ENCODE assay signal across 1 cellular context in the genomic region with DNA sequence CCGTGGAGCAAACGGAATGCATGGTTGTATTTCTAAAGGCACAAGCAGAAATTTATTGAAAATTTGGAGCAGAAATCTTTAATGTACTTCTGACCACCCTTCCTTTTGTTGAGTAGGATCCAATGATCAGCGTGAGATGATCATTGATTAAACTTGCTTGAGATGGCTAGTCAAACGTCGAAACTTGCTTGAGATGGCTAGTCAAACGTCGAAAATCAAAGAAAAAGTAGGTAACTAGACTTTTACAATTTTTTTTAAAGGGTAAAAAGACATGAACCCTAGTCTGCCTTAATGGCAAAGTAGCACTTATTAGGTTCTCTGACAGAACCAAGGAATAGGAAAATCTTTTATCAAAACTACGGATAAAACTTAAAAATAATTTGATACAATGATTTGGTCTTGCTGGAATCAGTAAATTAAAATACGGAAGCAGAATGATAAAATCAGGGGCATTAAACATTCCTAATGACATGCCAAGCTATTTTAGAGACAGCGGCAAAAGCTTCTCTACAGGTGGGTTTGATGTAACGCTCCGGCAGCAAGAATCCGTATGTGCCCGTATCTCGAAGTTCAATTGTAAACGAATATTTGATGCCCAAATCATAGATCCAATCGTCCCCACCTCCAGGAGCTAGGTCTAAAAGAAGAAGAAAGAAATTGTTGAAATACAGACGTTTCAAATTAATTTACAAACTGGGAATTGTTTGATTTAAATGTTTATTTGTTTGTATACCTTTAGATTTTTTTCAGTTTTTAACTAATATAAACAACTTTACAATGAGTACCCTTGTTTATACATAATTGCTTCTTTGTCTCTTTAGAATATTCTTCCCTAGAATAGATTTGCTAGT.
TF ChIP-seq lines count a peak whose summit lies in the region.

No MANE protein-coding gene starts in this region.

TF ChIP-seq in SK-N-SH, 30 proteins besides CTCF, POLR2A, EP300 and RAD21 (continued from another document):
- TF ChIP-seq, protein P1, sequence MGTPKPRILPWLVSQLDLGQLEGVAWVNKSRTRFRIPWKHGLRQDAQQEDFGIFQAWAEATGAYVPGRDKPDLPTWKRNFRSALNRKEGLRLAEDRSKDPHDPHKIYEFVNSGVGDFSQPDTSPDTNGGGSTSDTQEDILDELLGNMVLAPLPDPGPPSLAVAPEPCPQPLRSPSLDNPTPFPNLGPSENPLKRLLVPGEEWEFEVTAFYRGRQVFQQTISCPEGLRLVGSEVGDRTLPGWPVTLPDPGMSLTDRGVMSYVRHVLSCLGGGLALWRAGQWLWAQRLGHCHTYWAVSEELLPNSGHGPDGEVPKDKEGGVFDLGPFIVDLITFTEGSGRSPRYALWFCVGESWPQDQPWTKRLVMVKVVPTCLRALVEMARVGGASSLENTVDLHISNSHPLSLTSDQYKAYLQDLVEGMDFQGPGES (IDR thresholded peaks at IDR 0.05; ENCODE audit: low read depth, low read length) = no peak
- TF ChIP-seq, protein P2, sequence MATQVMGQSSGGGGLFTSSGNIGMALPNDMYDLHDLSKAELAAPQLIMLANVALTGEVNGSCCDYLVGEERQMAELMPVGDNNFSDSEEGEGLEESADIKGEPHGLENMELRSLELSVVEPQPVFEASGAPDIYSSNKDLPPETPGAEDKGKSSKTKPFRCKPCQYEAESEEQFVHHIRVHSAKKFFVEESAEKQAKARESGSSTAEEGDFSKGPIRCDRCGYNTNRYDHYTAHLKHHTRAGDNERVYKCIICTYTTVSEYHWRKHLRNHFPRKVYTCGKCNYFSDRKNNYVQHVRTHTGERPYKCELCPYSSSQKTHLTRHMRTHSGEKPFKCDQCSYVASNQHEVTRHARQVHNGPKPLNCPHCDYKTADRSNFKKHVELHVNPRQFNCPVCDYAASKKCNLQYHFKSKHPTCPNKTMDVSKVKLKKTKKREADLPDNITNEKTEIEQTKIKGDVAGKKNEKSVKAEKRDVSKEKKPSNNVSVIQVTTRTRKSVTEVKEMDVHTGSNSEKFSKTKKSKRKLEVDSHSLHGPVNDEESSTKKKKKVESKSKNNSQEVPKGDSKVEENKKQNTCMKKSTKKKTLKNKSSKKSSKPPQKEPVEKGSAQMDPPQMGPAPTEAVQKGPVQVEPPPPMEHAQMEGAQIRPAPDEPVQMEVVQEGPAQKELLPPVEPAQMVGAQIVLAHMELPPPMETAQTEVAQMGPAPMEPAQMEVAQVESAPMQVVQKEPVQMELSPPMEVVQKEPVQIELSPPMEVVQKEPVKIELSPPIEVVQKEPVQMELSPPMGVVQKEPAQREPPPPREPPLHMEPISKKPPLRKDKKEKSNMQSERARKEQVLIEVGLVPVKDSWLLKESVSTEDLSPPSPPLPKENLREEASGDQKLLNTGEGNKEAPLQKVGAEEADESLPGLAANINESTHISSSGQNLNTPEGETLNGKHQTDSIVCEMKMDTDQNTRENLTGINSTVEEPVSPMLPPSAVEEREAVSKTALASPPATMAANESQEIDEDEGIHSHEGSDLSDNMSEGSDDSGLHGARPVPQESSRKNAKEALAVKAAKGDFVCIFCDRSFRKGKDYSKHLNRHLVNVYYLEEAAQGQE (IDR thresholded peaks at IDR 0.05; ENCODE audit: low read depth, low read length) = no peak
- TF ChIP-seq JUND (IDR thresholded peaks at IDR 0.05) (no peak), MEF2A (IDR thresholded peaks at IDR 0.05; ENCODE audit: borderline replicate concordance, low read depth) (no peak), FOXM1 (IDR thresholded peaks at IDR 0.05; ENCODE audit: low read depth) (no peak)
- TF ChIP-seq, protein P3, sequence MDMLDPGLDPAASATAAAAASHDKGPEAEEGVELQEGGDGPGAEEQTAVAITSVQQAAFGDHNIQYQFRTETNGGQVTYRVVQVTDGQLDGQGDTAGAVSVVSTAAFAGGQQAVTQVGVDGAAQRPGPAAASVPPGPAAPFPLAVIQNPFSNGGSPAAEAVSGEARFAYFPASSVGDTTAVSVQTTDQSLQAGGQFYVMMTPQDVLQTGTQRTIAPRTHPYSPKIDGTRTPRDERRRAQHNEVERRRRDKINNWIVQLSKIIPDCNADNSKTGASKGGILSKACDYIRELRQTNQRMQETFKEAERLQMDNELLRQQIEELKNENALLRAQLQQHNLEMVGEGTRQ (IDR thresholded peaks at IDR 0.05; ENCODE audit: borderline replicate concordance, low read depth, low read length) = no peak
- TF ChIP-seq, protein P4, sequence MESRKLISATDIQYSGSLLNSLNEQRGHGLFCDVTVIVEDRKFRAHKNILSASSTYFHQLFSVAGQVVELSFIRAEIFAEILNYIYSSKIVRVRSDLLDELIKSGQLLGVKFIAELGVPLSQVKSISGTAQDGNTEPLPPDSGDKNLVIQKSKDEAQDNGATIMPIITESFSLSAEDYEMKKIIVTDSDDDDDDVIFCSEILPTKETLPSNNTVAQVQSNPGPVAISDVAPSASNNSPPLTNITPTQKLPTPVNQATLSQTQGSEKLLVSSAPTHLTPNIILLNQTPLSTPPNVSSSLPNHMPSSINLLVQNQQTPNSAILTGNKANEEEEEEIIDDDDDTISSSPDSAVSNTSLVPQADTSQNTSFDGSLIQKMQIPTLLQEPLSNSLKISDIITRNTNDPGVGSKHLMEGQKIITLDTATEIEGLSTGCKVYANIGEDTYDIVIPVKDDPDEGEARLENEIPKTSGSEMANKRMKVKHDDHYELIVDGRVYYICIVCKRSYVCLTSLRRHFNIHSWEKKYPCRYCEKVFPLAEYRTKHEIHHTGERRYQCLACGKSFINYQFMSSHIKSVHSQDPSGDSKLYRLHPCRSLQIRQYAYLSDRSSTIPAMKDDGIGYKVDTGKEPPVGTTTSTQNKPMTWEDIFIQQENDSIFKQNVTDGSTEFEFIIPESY (IDR thresholded peaks at IDR 0.05; ENCODE audit: borderline replicate concordance, low read depth) = no peak
- TF ChIP-seq, protein P5, sequence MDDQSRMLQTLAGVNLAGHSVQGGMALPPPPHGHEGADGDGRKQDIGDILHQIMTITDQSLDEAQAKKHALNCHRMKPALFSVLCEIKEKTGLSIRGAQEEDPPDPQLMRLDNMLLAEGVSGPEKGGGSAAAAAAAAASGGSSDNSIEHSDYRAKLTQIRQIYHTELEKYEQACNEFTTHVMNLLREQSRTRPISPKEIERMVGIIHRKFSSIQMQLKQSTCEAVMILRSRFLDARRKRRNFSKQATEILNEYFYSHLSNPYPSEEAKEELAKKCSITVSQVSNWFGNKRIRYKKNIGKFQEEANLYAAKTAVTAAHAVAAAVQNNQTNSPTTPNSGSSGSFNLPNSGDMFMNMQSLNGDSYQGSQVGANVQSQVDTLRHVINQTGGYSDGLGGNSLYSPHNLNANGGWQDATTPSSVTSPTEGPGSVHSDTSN (IDR thresholded peaks at IDR 0.05) = no peak
